Comparison of ENCODE assay signal across 24 cellular contexts in genomic region chr11:23090659-23091058, GRCh38.
"Had no signal": no experiment of that assay in that cellular context is flagged by ENCODE, and none has a peak within 500 bp of the region (broad histone marks: within the 10 kb centered on the region; RNA-seq: fewer than 3 reads in every experiment).

No MANE protein-coding gene starts in this region.

- H3K36me3 ChIP-seq: colonic mucosa, esophagus squamous epithelium, gastrocnemius medialis, heart left ventricle, left lung, lower lobe of right lung had no signal

- H3K4me3 ChIP-seq: colonic mucosa, esophagus squamous epithelium, gastrocnemius medialis, heart left ventricle, hepatocyte, left lung, lower lobe of right lung, mucosa of descending colon had no signal

- DNase-seq: cerebellar nuclear complex; colonic mucosa; cortex of kidney; effector CD8-positive, alpha-beta T cell; effector memory CD8-positive, alpha-beta T cell; endodermal cell; erythroblast; esophagus squamous epithelium; foreskin fibroblast; foreskin melanocyte; gastrocnemius medialis; heart left ventricle; hypothalamus; immature natural killer cell; islet precursor cell; kidney; kidney glomerular epithelial cell; left lung; lower lobe of right lung; mesenchymal stem cell; mucosa of descending colon had no signal

- H3K9me3 ChIP-seq: colonic mucosa, esophagus squamous epithelium, gastrocnemius medialis, heart left ventricle, left lung, lower lobe of right lung, mucosa of descending colon had no signal

- ATAC-seq: effector memory CD8-positive, alpha-beta T cell; esophagus mucosa; gastrocnemius medialis; left lung; lower lobe of right lung; mucosa of descending colon had no signal

- H3K4me1 ChIP-seq: colonic mucosa, esophagus squamous epithelium, gastrocnemius medialis, heart left ventricle, left lung, lower lobe of right lung had no signal

- H3K27me3 ChIP-seq: colonic mucosa, esophagus squamous epithelium, gastrocnemius medialis, heart left ventricle, hepatocyte, left lung had no signal

- H3K27ac ChIP-seq: colonic mucosa, epithelial cell of prostate, esophagus squamous epithelium, gastrocnemius medialis, heart left ventricle, hepatocyte, left lung, lower lobe of right lung had no signal
